In genomic region chr22:20056696-20057386, GRCh38 we compare ENCODE assay signal across 1 cellular context.
TF ChIP-seq lines count a peak whose summit lies in the region.

No MANE protein-coding gene starts in this region.

TF ChIP-seq in WTC11, 78 proteins besides CTCF, POLR2A, EP300 and RAD21 (continued from another document):
- TF ChIP-seq ZBTB43 (CRISPR knock-in tag; IDR thresholded peaks at IDR 0.05), result no peak
- no peak for TF ChIP-seq HMGA2 (CRISPR knock-in tag; IDR thresholded peaks at IDR 0.05)
- TF ChIP-seq RORB (CRISPR knock-in tag; IDR thresholded peaks at IDR 0.05), result no peak
- TF ChIP-seq JUN (CRISPR knock-in tag; IDR thresholded peaks at IDR 0.05), result no peak
- TF ChIP-seq TP53 (CRISPR knock-in tag; IDR thresholded peaks at IDR 0.05), result no peak
- no peak for TF ChIP-seq STAT6 (CRISPR knock-in tag; conservative IDR thresholded peaks at IDR 0.05; ENCODE audit: low read depth)
- no peak for TF ChIP-seq MXD4 (CRISPR knock-in tag; IDR thresholded peaks at IDR 0.05; ENCODE audit: borderline replicate concordance)
- no peak for TF ChIP-seq MLX (CRISPR knock-in tag; IDR thresholded peaks at IDR 0.05)
- no peak for TF ChIP-seq USF2 (CRISPR knock-in tag; IDR thresholded peaks at IDR 0.05)
